ENCODE assay signal across 2 cellular contexts in genomic region chr13:79674765-79675515, GRCh38.
TF ChIP-seq lines count a peak whose summit lies in the region.

No MANE protein-coding gene starts in this region.

TF ChIP-seq in H1, 55 proteins besides CTCF, POLR2A, EP300 and RAD21:
- TF ChIP-seq PHF8 (conservative IDR thresholded peaks at IDR 0.05; ENCODE audit: low read depth, low read length) (no peak), SRF (IDR thresholded peaks at IDR 0.05; ENCODE audit: low read depth, low read length) (no peak), TAF7 (optimal IDR thresholded peaks at IDR 0.05; ENCODE audit: borderline replicate concordance, low read depth, low read length) (no peak), CBX5 (IDR thresholded peaks at IDR 0.05; ENCODE audit: low read depth, low read length) (no peak), BCL11A (IDR thresholded peaks at IDR 0.05; ENCODE audit: low read depth in 2 of 2, low read length in 2 of 2) (no peak)

TF ChIP-seq in SK-N-SH, 30 proteins besides CTCF, POLR2A, EP300 and RAD21:
- TF ChIP-seq GATA2 (CRISPR knock-in tag; IDR thresholded peaks at IDR 0.05) (no peak), EZH2phosphoT487 (IDR thresholded peaks at IDR 0.05; ENCODE audit: borderline replicate concordance, low read depth) (no peak), SIN3A (IDR thresholded peaks at IDR 0.05; ENCODE audit: borderline replicate concordance, low read depth, low read length) (no peak), MXI1 (IDR thresholded peaks at IDR 0.05; ENCODE audit: low read depth, low read length) (no peak), TCF12 (IDR thresholded peaks at IDR 0.05) (no peak), NRF1 (IDR thresholded peaks at IDR 0.05; ENCODE audit: low read depth, low read length) (no peak), RFX5 (IDR thresholded peaks at IDR 0.05; ENCODE audit: low read length) (no peak), RCOR1 (IDR thresholded peaks at IDR 0.05; ENCODE audit: low read length) (no peak), FOSL2 (IDR thresholded peaks at IDR 0.05; ENCODE audit: borderline replicate concordance, low read depth) (no peak), REST (IDR thresholded peaks at IDR 0.05; ENCODE audit: low read depth, low read length) (no peak), SMC3 (IDR thresholded peaks at IDR 0.05; ENCODE audit: low read depth, low read length) (no peak), NFIC (IDR thresholded peaks at IDR 0.05; ENCODE audit: borderline replicate concordance) (no peak), RXRA (IDR thresholded peaks at IDR 0.05; ENCODE audit: borderline replicate concordance, low read depth) (no peak), POLR2AphosphoS5 (IDR thresholded peaks at IDR 0.05; ENCODE audit: low read depth, low read length) (no peak), YY1 (IDR thresholded peaks at IDR 0.05; ENCODE audit: low read depth) (no peak), FOXM1 (IDR thresholded peaks at IDR 0.05; ENCODE audit: low read depth) (no peak), GABPA (IDR thresholded peaks at IDR 0.05; ENCODE audit: low read depth) (no peak), PBX3 (IDR thresholded peaks at IDR 0.05) (no peak), MEF2A (IDR thresholded peaks at IDR 0.05; ENCODE audit: borderline replicate concordance, low read depth) (no peak)
- TF ChIP-seq, protein P1, sequence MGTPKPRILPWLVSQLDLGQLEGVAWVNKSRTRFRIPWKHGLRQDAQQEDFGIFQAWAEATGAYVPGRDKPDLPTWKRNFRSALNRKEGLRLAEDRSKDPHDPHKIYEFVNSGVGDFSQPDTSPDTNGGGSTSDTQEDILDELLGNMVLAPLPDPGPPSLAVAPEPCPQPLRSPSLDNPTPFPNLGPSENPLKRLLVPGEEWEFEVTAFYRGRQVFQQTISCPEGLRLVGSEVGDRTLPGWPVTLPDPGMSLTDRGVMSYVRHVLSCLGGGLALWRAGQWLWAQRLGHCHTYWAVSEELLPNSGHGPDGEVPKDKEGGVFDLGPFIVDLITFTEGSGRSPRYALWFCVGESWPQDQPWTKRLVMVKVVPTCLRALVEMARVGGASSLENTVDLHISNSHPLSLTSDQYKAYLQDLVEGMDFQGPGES (IDR thresholded peaks at IDR 0.05; ENCODE audit: low read depth, low read length) = no peak
